31 cellular contexts compared by ENCODE assay signal in genomic region chr12:120988658-120989057, GRCh38. TPM values are rescaled to one million over a fixed set of nuclear protein-coding genes. Genes with fewer than 3 reads are reported as not detected.
A peak's percentile ranks its signal among the peaks of the same experiment; 100 is the strongest.
DNase-seq lines count a peak whose midpoint lies in the region; ATAC-seq, FAIRE-seq and TF ChIP-seq lines count a peak whose summit lies in the region.
"Had no signal": no experiment of that assay in that cellular context is flagged by ENCODE, and none has a peak within 500 bp of the region (broad histone marks: within the 10 kb centered on the region; RNA-seq: fewer than 3 reads in every experiment).

No MANE protein-coding gene starts in this region.

- no peak overlapping the region for H3K14ac ChIP-seq in H1 (ENCODE audit: insufficient read length)
- no peak overlapping the region for H3K14ac ChIP-seq in neuronal stem cell (ENCODE audit: low read length)

- TF ChIP-seq RAD21 in H1 (IDR thresholded peaks at IDR 0.05 in 1 of 2, conservative IDR thresholded peaks at IDR 0.05 in 1 of 2; ENCODE audit: low read depth in 2 of 2, low read length in 2 of 2), result no peak

- WGBS in H1 (ENCODE audit: extremely low coverage in 1 of 2, insufficient coverage in 1 of 2, insufficient read length in 1 of 2, insufficient replicate concordance in 2 of 2, low coverage in 1 of 2, low lambda C conversion rate in 2 of 2, missing lambda C conversion rate in 1 of 2), 2 experiments, result 87% methylated on average over 17 of the region's 17 CpGs; no CpG with 5 or more reads in 1 of the 2 experiments
- no CpG with 5 or more reads among the region's 17 CpGs for WGBS in neuronal stem cell (ENCODE audit: extremely low coverage in 2 of 2, insufficient read length in 2 of 2, insufficient replicate concordance in 1 of 2), 2 donors

- H3K4me1 ChIP-seq in H1 (replicated peaks in 1 of 4; ENCODE audit: control insufficient read depth in 3 of 4, insufficient read depth in 4 of 4, low read length in 3 of 4) (peaks cover 0 to 5% (median 0%) of the 10 kb centered on the region in 4 experiments; a peak in 1 of 7 replicates), neuronal stem cell (ENCODE audit: control insufficient read depth in 2 of 2, insufficient read depth in 1 of 2, low read depth in 1 of 2, low read length in 2 of 2) (peaks cover 2 to 9% of the 10 kb centered on the region in 2 donors), upper lobe of right lung (no peaks in the 10 kb centered on the region)
- H3K4me1 ChIP-seq: BE2C, BLaER1 had no signal

- H4K8ac ChIP-seq in H1 (ENCODE audit: extremely low read depth, insufficient read depth, low read length) (no peak overlapping the region), neuronal stem cell (ENCODE audit: low read depth, low read length) (no peak overlapping the region)

- H2BK5ac ChIP-seq in H1 (ENCODE audit: low read depth, low read length) (no peak overlapping the region), neuronal stem cell (ENCODE audit: low read length) (no peak overlapping the region)

- H3K9me3 Mint-ChIP-seq in natural killer cell treated with Interleukin-12 subunit alpha and Interleukin-12 subunit beta and Interleukin-15 and Interleukin-18, amount 100 ng/mL, for 72 hours, result no peaks in the 10 kb centered on the region
- H3K9me3 Mint-ChIP-seq: CD14-positive monocyte; CD8-positive, alpha-beta memory T cell had no signal

- POLR2A ChIA-PET in H1 (lab: Charles Lee; ENCODE audit: partially characterized antibody), result interaction anchor here (2.0 kb wide), 1 partner anchor 10 kb away, joined by 7 read pairs; no protein-coding TSS in a partner anchor

- no peak overlapping the region for H3K4ac ChIP-seq in H1 (replicated peaks; ENCODE audit: insufficient read length, low read depth, low read length)
- no peak overlapping the region for H3K4ac ChIP-seq in neuronal stem cell (ENCODE audit: low read length)

- H3K79me2 ChIP-seq in H1 (ENCODE audit: control insufficient read depth in 1 of 2, insufficient read depth in 2 of 2, low read length in 2 of 2), result no peaks in the 10 kb centered on the region

- no peaks in the 10 kb centered on the region for H3K79me1 ChIP-seq in H1 (ENCODE audit: low read depth, low read length)
- H3K79me1 ChIP-seq in neuronal stem cell (ENCODE audit: low read depth, low read length), result no peaks in the 10 kb centered on the region

- no peak for TF ChIP-seq POLR2A in H1 (IDR thresholded peaks at IDR 0.05; ENCODE audit: control extremely low read depth in 1 of 2, low read depth in 2 of 2, low read length in 2 of 2)

- TF ChIP-seq EP300 in H1 (IDR thresholded peaks at IDR 0.05; ENCODE audit: borderline replicate concordance in 1 of 2, low read depth in 2 of 2, low read length in 2 of 2), result no peak

- H2AFZ ChIP-seq in H1 (ENCODE audit: low read length) (no peak overlapping the region), neuronal stem cell (ENCODE audit: low read length) (no peak overlapping the region)

- H3K18ac ChIP-seq in H1 (ENCODE audit: extremely low read depth, low read length), result no peak overlapping the region
- H3K18ac ChIP-seq in neuronal stem cell (ENCODE audit: low read length), result no peak overlapping the region

- no peaks in the 10 kb centered on the region for H4K20me1 ChIP-seq in H1 (replicated peaks in 1 of 2; ENCODE audit: control insufficient read depth in 1 of 2, insufficient read depth in 2 of 2, low read length in 2 of 2)
- H4K20me1 ChIP-seq: BLaER1 had no signal

- intact Hi-C loops in upper lobe of right lung (cut with DNase I), result no loop called here

- no peak overlapping the region for H3K27ac Mint-ChIP-seq in natural killer cell treated with Interleukin-12 subunit alpha and Interleukin-12 subunit beta and Interleukin-15 and Interleukin-18, amount 100 ng/mL, for 72 hours
- H3K27ac Mint-ChIP-seq: CD4-positive, alpha-beta memory T cell; CD4-positive, CD25-positive, alpha-beta regulatory T cell had no signal

- peaks cover 10% of the 10 kb centered on the region; the same call in 1 of the 2 replicates for H3K23me2 ChIP-seq in H1 (ENCODE audit: low read depth, low read length)

- H3K27me3 Mint-ChIP-seq in natural killer cell treated with Interleukin-12 subunit alpha and Interleukin-12 subunit beta and Interleukin-15 and Interleukin-18, amount 100 ng/mL, for 72 hours, result no peaks in the 10 kb centered on the region

- H3K23ac ChIP-seq in H1 (ENCODE audit: insufficient read length) (no peak overlapping the region), neuronal stem cell (ENCODE audit: low read depth, low read length, poor library complexity) (no peak overlapping the region)

- no peak overlapping the region for H4K91ac ChIP-seq in H1 (replicated peaks; ENCODE audit: insufficient read length, low read length)
- no peak overlapping the region for H4K91ac ChIP-seq in neuronal stem cell (ENCODE audit: low read depth, low read length, poor library complexity)

- ATAC-seq in upper lobe of right lung (no peak), HG03097 (IDR thresholded peaks at IDR 0.05; ENCODE audit: low FRiP score, unreplicated experiment) (no peak)
- ATAC-seq in natural killer cell treated with Interleukin-12 subunit alpha and Interleukin-12 subunit beta and Interleukin-15 and Interleukin-18, amount 100 ng/mL, for 72 hours, result no peak
- ATAC-seq: GM12878 had no signal

- no peak overlapping the region for H3K9ac ChIP-seq in H1 (replicated peaks in 1 of 4; ENCODE audit: extremely low read depth in 1 of 4, low read depth in 3 of 4, low read length in 3 of 4)
- peak overlapping the region; percentile 36 for H3K9ac ChIP-seq in neuronal stem cell (ENCODE audit: low read depth, low read length, poor library complexity)
- H3K9ac ChIP-seq: BLaER1 had no signal

- H4K5ac ChIP-seq in H1 (ENCODE audit: insufficient read length, low read depth, low read length), result no peak overlapping the region

- H3K27me3 ChIP-seq in H1 (replicated peaks in 1 of 4; ENCODE audit: control insufficient read depth in 3 of 4, extremely low read depth in 1 of 4, insufficient read depth in 3 of 4, low read length in 3 of 4) (no peaks in the 10 kb centered on the region), neuronal stem cell (ENCODE audit: control insufficient read depth in 3 of 3, insufficient read depth in 3 of 3, low read depth in 1 of 3, low read length in 3 of 3) (peaks cover 0 to 3% (median 2%) of the 10 kb centered on the region in 3 experiments), upper lobe of right lung (no peaks in the 10 kb centered on the region)
- H3K27me3 ChIP-seq: BE2C, BLaER1 had no signal

- DNase-seq in HTR-8/SVneo (ENCODE audit: insufficient read length, low spot score) (no peak), H1 (ENCODE audit: low read depth in 1 of 2, low spot score in 2 of 2) (no peak), neuronal stem cell (ENCODE audit: low spot score) (no peak), upper lobe of right lung (no peak), T-helper 9 cell (no peak)
- no peak for DNase-seq in natural killer cell treated with Interleukin-12 subunit alpha and Interleukin-12 subunit beta and Interleukin-15 and Interleukin-18, amount 100 ng/mL, for 72 hours (ENCODE audit: low spot score)
- DNase-seq: 8988T; ACHN; BE2C; C1 segment of cervical spinal cord; CD4-positive, alpha-beta memory T cell; CD4-positive, CD25-positive, alpha-beta regulatory T cell; CD8-positive, alpha-beta memory T cell; COR-L47; DMS 273 treated with DMSO at 0.1 percent for 48 hours; DMS153; DMS53; DMS79; DND-41; EL; GDM1 had no signal

- no peak overlapping the region for H2BK120ac ChIP-seq in H1 (replicated peaks; ENCODE audit: low read depth, low read length)
- no peak overlapping the region for H2BK120ac ChIP-seq in neuronal stem cell (ENCODE audit: low read depth, low read length)

- no peaks in the 10 kb centered on the region for H3K9me3 ChIP-seq in H1 (ENCODE audit: insufficient read depth in 2 of 2, low read depth in 1 of 2, low read length in 1 of 2)
- no peaks in the 10 kb centered on the region for H3K9me3 ChIP-seq in neuronal stem cell (replicated peaks in 1 of 2; ENCODE audit: control insufficient read depth in 2 of 2, insufficient read depth in 1 of 2, low read depth in 1 of 2, low read length in 2 of 2)
- H3K9me3 ChIP-seq in upper lobe of right lung, result no peaks in the 10 kb centered on the region
- H3K9me3 ChIP-seq: BE2C, BLaER1 had no signal

- FAIRE-seq in HTR-8/SVneo (lab: Jason Lieb, UNC) (peak; percentile 26), H1 (lab: Jason Lieb, UNC) (no peak)
- FAIRE-seq: A204.1, GM12878, GM18507 had no signal

- no peak overlapping the region for H3K56ac ChIP-seq in H1 (replicated peaks; ENCODE audit: insufficient read length, low read depth, low read length)

- no peak overlapping the region for H2BK20ac ChIP-seq in H1 (ENCODE audit: low read length)

- H3K36me3 ChIP-seq in H1 (ENCODE audit: control insufficient read depth in 2 of 4, insufficient read depth in 4 of 4, low read length in 3 of 4) (no peaks in the 10 kb centered on the region), neuronal stem cell (replicated peaks in 1 of 2; ENCODE audit: control insufficient read depth in 2 of 2, insufficient read depth in 2 of 2, low read length in 2 of 2) (no peaks in the 10 kb centered on the region), upper lobe of right lung (no peaks in the 10 kb centered on the region)
- H3K36me3 ChIP-seq: BE2C, BLaER1 had no signal

- H2BK15ac ChIP-seq in H1 (ENCODE audit: low read length) (0 out of 2 replicates have a peak overlapping the region, but pooled peaks have one; percentile 46), neuronal stem cell (ENCODE audit: low read length) (no peak overlapping the region)

- H2AK5ac ChIP-seq in H1 (ENCODE audit: low read depth, low read length), result no peak overlapping the region
- H2AK5ac ChIP-seq in neuronal stem cell (ENCODE audit: low read depth, low read length), result no peak overlapping the region

- CTCF ChIA-PET in H1 (lab: Charles Lee; ENCODE audit: partially characterized antibody), result interaction anchor here (1.1 kb wide), 1 partner anchor 16 kb away, joined by 3 read pairs; no protein-coding TSS in a partner anchor

- H3K36me3 Mint-ChIP-seq in natural killer cell treated with Interleukin-12 subunit alpha and Interleukin-12 subunit beta and Interleukin-15 and Interleukin-18, amount 100 ng/mL, for 72 hours, result no peaks in the 10 kb centered on the region
- H3K36me3 Mint-ChIP-seq: CD14-positive monocyte; CD4-positive, alpha-beta memory T cell; CD4-positive, CD25-positive, alpha-beta regulatory T cell had no signal

- H3K4me3 ChIP-seq in H1 (ENCODE audit: extremely low read depth in 1 of 4, insufficient read depth in 2 of 4, low read depth in 3 of 4, low read length in 4 of 4) (no peak overlapping the region), neuronal stem cell (ENCODE audit: low read length in 2 of 2) (no peak overlapping the region), upper lobe of right lung (no peak overlapping the region)
- H3K4me3 ChIP-seq: BLaER1, GM12878 had no signal

- no peak for TF ChIP-seq CTCF in H1 (IDR thresholded peaks at IDR 0.05; ENCODE audit: control extremely low read depth in 1 of 3, insufficient read depth in 1 of 3, low read depth in 1 of 3, low read length in 3 of 3)
- TF ChIP-seq CTCF in upper lobe of right lung (IDR thresholded peaks at IDR 0.05), result no peak

- no peak overlapping the region for H3K4me3 Mint-ChIP-seq in natural killer cell treated with Interleukin-12 subunit alpha and Interleukin-12 subunit beta and Interleukin-15 and Interleukin-18, amount 100 ng/mL, for 72 hours
- H3K4me3 Mint-ChIP-seq: CD14-positive monocyte; CD4-positive, alpha-beta memory T cell; CD4-positive, CD25-positive, alpha-beta regulatory T cell; CD8-positive, alpha-beta memory T cell had no signal

- H2BK12ac ChIP-seq in H1 (ENCODE audit: low read depth, low read length) (no peak overlapping the region), neuronal stem cell (ENCODE audit: low read length) (no peak overlapping the region)

- no peak overlapping the region for H3K27ac ChIP-seq in H1 (ENCODE audit: low read depth, low read length)
- H3K27ac ChIP-seq in neuronal stem cell (replicated peaks; ENCODE audit: low read length), result no peak overlapping the region
- no peak overlapping the region for H3K27ac ChIP-seq in upper lobe of right lung
- H3K27ac ChIP-seq: BLaER1 had no signal

- no peaks in the 10 kb centered on the region for H3K4me1 Mint-ChIP-seq in natural killer cell treated with Interleukin-12 subunit alpha and Interleukin-12 subunit beta and Interleukin-15 and Interleukin-18, amount 100 ng/mL, for 72 hours (ENCODE audit: low read depth in 2 of 2)
- H3K4me1 Mint-ChIP-seq: CD14-positive monocyte; CD4-positive, alpha-beta memory T cell; CD4-positive, CD25-positive, alpha-beta regulatory T cell; CD8-positive, alpha-beta memory T cell had no signal

- no peak overlapping the region for H3K4me2 ChIP-seq in H1 (ENCODE audit: insufficient read depth in 1 of 2, low read depth in 2 of 2, low read length in 2 of 2)
- H3K4me2 ChIP-seq in neuronal stem cell (ENCODE audit: insufficient read depth, low read length, poor library complexity, severe bottlenecking), result no peak overlapping the region
- H3K4me2 ChIP-seq: BLaER1 had no signal

RNA-seq across cellular contexts. Expression of gene HNF1A, which starts 10.3 kb away (rescaled TPM):
- not detected in 2 replicates for total RNA-seq in H1 (2021; fragmentation: NEBNext Ultra II Directional; extraction: Animal tissue kit (Norgen Biotek cat#: 25700))
- 0.02 TPM in 1 of 2 replicates, not detected in the other for polyA plus RNA-seq in H1 (2011; rRNA removed)
- polyA plus RNA-seq in H1 (2011; cell fraction: cytosol; rRNA removed), result 0.08 TPM
- not detected for polyA plus RNA-seq in H1 (2011; cell fraction: nucleus; rRNA removed)
- 0.50 TPM in 1 of 4 replicates, not detected in the others for polyA plus RNA-seq in H1 (2012, experiment 1 of 2)
- polyA plus RNA-seq in H1 (2012, experiment 2 of 2), result not detected
- polyA plus RNA-seq in H1 (2013, experiment 1 of 2), result 0.02 TPM
- not detected for polyA plus RNA-seq in H1 (2013, experiment 2 of 2)
- polyA minus RNA-seq in H1 (2011; rRNA and poly(A)+ RNA removed), result not detected in 2 replicates
- not detected for polyA minus RNA-seq in H1 (2011; cell fraction: cytosol; rRNA and poly(A)+ RNA removed)
- polyA minus RNA-seq in H1 (2011; cell fraction: nucleus; rRNA and poly(A)+ RNA removed), result not detected
- polyA plus RNA-seq in neuronal stem cell (2013, experiment 1 of 2), result not detected
- polyA plus RNA-seq in neuronal stem cell (2013, experiment 2 of 2), result not detected
- not detected for total RNA-seq in upper lobe of right lung
- not detected for total RNA-seq in natural killer cell treated with Interleukin-12 subunit alpha and Interleukin-12 subunit beta and Interleukin-15 and Interleukin-18, amount 100 ng/mL, for 72 hours
- total RNA-seq: A673; CD4-positive, alpha-beta memory T cell; CD4-positive, CD25-positive, alpha-beta regulatory T cell; CD8-positive, alpha-beta memory T cell; Daoy; G401 had no signal
- polyA plus RNA-seq: AG04450; CD14-positive monocyte; CD4-positive, alpha-beta memory T cell; CD4-positive, CD25-positive, alpha-beta regulatory T cell; CD8-positive, alpha-beta memory T cell; GM12878 had no signal

RNA-seq across cellular contexts. Expression of gene C12orf43, which starts 27.6 kb away (rescaled TPM):
- total RNA-seq in H1 (2021; fragmentation: NEBNext Ultra II Directional; extraction: Animal tissue kit (Norgen Biotek cat#: 25700)), result 22.3 and 23.7 TPM in 2 replicates
- 9.2 and 12.3 TPM in 2 replicates for polyA plus RNA-seq in H1 (2011; rRNA removed)
- 18.5 TPM for polyA plus RNA-seq in H1 (2011; cell fraction: cytosol; rRNA removed)
- polyA plus RNA-seq in H1 (2011; cell fraction: nucleus; rRNA removed), result 18.9 TPM
- 14.1 to 23.5 TPM (median 18.3 TPM) in 4 replicates for polyA plus RNA-seq in H1 (2012, experiment 1 of 2)
- 11.5 TPM for polyA plus RNA-seq in H1 (2012, experiment 2 of 2)
- polyA plus RNA-seq in H1 (2013, experiment 1 of 2), result 17.1 TPM
- polyA plus RNA-seq in H1 (2013, experiment 2 of 2), result 16.8 TPM
- 7.4 and 9.7 TPM in 2 replicates for polyA minus RNA-seq in H1 (2011; rRNA and poly(A)+ RNA removed)
- 11.4 TPM for polyA minus RNA-seq in H1 (2011; cell fraction: cytosol; rRNA and poly(A)+ RNA removed)
- 11.0 TPM for polyA minus RNA-seq in H1 (2011; cell fraction: nucleus; rRNA and poly(A)+ RNA removed)
- polyA plus RNA-seq in neuronal stem cell (2013, experiment 1 of 2), result 15.4 TPM
- 16.6 TPM for polyA plus RNA-seq in neuronal stem cell (2013, experiment 2 of 2)
- 15.5 TPM for total RNA-seq in upper lobe of right lung
- 10 to 100 TPM; 26.6 to 34.8 TPM for total RNA-seq in natural killer cell treated with Interleukin-12 subunit alpha and Interleukin-12 subunit beta and Interleukin-15 and Interleukin-18, amount 100 ng/mL, for 72 hours

RNA-seq across cellular contexts. Expression of gene OASL, which starts 50.4 kb away (rescaled TPM):
- total RNA-seq in H1 (2021; fragmentation: NEBNext Ultra II Directional; extraction: Animal tissue kit (Norgen Biotek cat#: 25700)), result not detected in 2 replicates
- polyA plus RNA-seq in H1 (2011; rRNA removed), result not detected in 2 replicates
- not detected for polyA plus RNA-seq in H1 (2011; cell fraction: cytosol; rRNA removed)
- not detected for polyA plus RNA-seq in H1 (2011; cell fraction: nucleus; rRNA removed)
- polyA plus RNA-seq in H1 (2012, experiment 1 of 2), result not detected in 4 replicates
- not detected for polyA plus RNA-seq in H1 (2012, experiment 2 of 2)
- not detected for polyA plus RNA-seq in H1 (2013, experiment 1 of 2)
- not detected for polyA plus RNA-seq in H1 (2013, experiment 2 of 2)
- polyA minus RNA-seq in H1 (2011; rRNA and poly(A)+ RNA removed), result not detected in 2 replicates
- polyA minus RNA-seq in H1 (2011; cell fraction: cytosol; rRNA and poly(A)+ RNA removed), result not detected
- polyA minus RNA-seq in H1 (2011; cell fraction: nucleus; rRNA and poly(A)+ RNA removed), result not detected
- not detected for polyA plus RNA-seq in neuronal stem cell (2013, experiment 1 of 2)
- polyA plus RNA-seq in neuronal stem cell (2013, experiment 2 of 2), result not detected
- total RNA-seq in upper lobe of right lung, result 12.7 TPM
- total RNA-seq in natural killer cell treated with Interleukin-12 subunit alpha and Interleukin-12 subunit beta and Interleukin-15 and Interleukin-18, amount 100 ng/mL, for 72 hours, result 10 to 100 TPM; 10.1 to 10.8 TPM
- total RNA-seq: G401 had no signal

Comparison
In these comparisons a context has a peak if more than half of its experiments do, and no peak if none do; other contexts are left out.
1. RNA of gene OASL, which starts 50.4 kb away (total RNA-seq): 12.7 TPM in upper lobe of right lung (single experiment) and 10.1 to 10.8 TPM in natural killer cell treated with Interleukin-12 subunit alpha and Interleukin-12 subunit beta and Interleukin-15 and Interleukin-18, amount 100 ng/mL, for 72 hours; not detected in H1; every median in the first group is over 10 times any median in the second.